27 cellular contexts compared by ENCODE assay signal in the genomic region with DNA sequence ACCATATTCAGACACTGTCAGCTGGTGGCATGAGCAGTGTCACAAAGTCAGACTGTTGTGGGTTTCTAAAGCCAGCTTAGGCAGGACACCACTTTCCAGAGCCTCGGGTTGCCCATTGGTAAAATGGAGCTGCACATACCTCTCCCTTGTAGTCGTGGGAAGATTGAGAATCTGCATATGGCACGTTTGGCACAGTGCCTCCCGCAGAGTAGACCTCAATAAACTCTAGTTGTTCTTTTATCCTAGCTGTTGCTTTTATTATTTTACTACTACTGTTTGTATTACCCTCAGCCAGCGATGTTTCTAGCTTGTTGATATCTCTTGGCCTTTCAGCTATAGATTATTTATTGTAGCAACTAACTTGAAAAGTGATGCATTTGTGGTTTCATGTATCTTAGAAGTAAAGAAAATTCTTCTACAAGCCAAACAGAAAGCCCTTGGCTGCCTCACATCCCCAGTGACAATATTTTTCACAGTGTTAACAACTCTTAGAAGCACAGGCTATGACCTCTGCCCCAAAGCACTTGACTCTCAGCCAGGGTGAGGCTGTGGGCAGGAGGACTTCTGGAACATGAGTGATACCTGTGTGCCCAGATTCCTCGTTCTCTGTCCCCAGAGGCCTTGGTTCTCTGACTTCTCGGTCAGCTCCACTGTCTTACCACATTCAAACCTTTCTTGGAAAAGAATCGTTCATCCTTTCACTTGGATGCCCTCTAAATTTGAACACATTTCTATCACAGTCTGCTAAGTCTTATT.
A peak's percentile ranks its signal among the peaks of the same experiment; 100 is the strongest.
DNase-seq lines count a peak whose midpoint lies in the region; ATAC-seq and TF ChIP-seq lines count a peak whose summit lies in the region.
"Had no signal": no experiment of that assay in that cellular context is flagged by ENCODE, and none has a peak within 500 bp of the region (broad histone marks: within the 10 kb centered on the region; RNA-seq: fewer than 3 reads in every experiment).

No MANE protein-coding gene starts in this region.

- H3K27me3 ChIP-seq in IMR-90 (ENCODE audit: control insufficient read depth, insufficient read depth, low read length) = no peaks in the 10 kb centered on the region
- H3K27me3 ChIP-seq: BE2C, MG63 had no signal

- H3K9me1 ChIP-seq in IMR-90 (ENCODE audit: insufficient read depth, low read length) = no peaks in the 10 kb centered on the region

- H3K27ac ChIP-seq in IMR-90 (ENCODE audit: insufficient read depth, low read length) = no peak overlapping the region

- POLR2A ChIA-PET in IMR-90 (lab: Charles Lee; ENCODE audit: unreplicated experiment) = no interaction called here

- no peaks in the 10 kb centered on the region for H3K9me3 Mint-ChIP-seq in chondrocyte (ENCODE audit: low read depth)
- peaks cover 6% of the 10 kb centered on the region for H3K9me3 Mint-ChIP-seq in stimulated activated effector memory CD8-positive, alpha-beta T cell treated with anti-CD3 and anti-CD28 coated beads, Interleukin-12 subunit alpha, Interleukin-12 subunit beta, amount 100 ng/mL, for 72 hours
- H3K9me3 Mint-ChIP-seq: GM23338, HFFc6 had no signal

- TF ChIP-seq CTCF in IMR-90 (conservative IDR thresholded peaks at IDR 0.05; ENCODE audit: low read depth, low read length) = no peak
- no peak for TF ChIP-seq CTCF in chondrocyte (IDR thresholded peaks at IDR 0.05)

- intact Hi-C loops in IMR-90 (cut with micrococcal nuclease) = no loop called here

- no peaks in the 10 kb centered on the region for H3K36me3 Mint-ChIP-seq in chondrocyte (ENCODE audit: low read depth)
- peaks cover 7% of the 10 kb centered on the region for H3K36me3 Mint-ChIP-seq in stimulated activated effector memory CD8-positive, alpha-beta T cell treated with anti-CD3 and anti-CD28 coated beads, Interleukin-12 subunit alpha, Interleukin-12 subunit beta, amount 100 ng/mL, for 72 hours

- H2BK20ac ChIP-seq in IMR-90 (ENCODE audit: low read depth, low read length) = no peak overlapping the region; the same call in 1 of the 2 replicates

- H2BK120ac ChIP-seq in IMR-90 (ENCODE audit: low read depth, low read length) = no peak overlapping the region

- H2BK15ac ChIP-seq in IMR-90 (ENCODE audit: low read depth, low read length) = no peak overlapping the region

- 67% methylated on average over 2 of the region's 8 CpGs; no CpG with 5 or more reads in 1 of the 2 experiments for WGBS in IMR-90 (ENCODE audit: extremely low coverage in 2 of 2, insufficient read length in 1 of 2), 2 experiments

- H4K8ac ChIP-seq in IMR-90 (ENCODE audit: low read depth in 2 of 2, low read length in 2 of 2) = no peak overlapping the region

- no peaks in the 10 kb centered on the region for H3K9me3 ChIP-seq in IMR-90 (ENCODE audit: control insufficient read depth, insufficient read depth, low read length)
- H3K9me3 ChIP-seq: BE2C, HAP-1, MG63, SK-N-SH had no signal

- H4K20me1 ChIP-seq in IMR-90 (ENCODE audit: insufficient read depth, low read length) = 0 out of 2 replicates have a peak, but pooled peaks cover 4% of the 10 kb centered on the region

- H2AK9ac ChIP-seq in IMR-90 (replicated peaks; ENCODE audit: low read depth, low read length, poor library complexity) = no peak overlapping the region

- H3K18ac ChIP-seq in IMR-90 (ENCODE audit: low read depth, low read length) = no peak overlapping the region

- no peak for TF ChIP-seq POLR2A in IMR-90 (IDR thresholded peaks at IDR 0.05; ENCODE audit: low read depth, low read length)

- no peak overlapping the region for H3K9ac ChIP-seq in IMR-90 (ENCODE audit: low read depth, low read length)
- H3K9ac ChIP-seq: SK-N-SH had no signal

- H3K27ac Mint-ChIP-seq in chondrocyte (ENCODE audit: unreplicated experiment) = no peak overlapping the region
- no peak overlapping the region for H3K27ac Mint-ChIP-seq in stimulated activated effector memory CD8-positive, alpha-beta T cell treated with anti-CD3 and anti-CD28 coated beads, Interleukin-12 subunit alpha, Interleukin-12 subunit beta, amount 100 ng/mL, for 72 hours
- H3K27ac Mint-ChIP-seq: GM23338, HFFc6 had no signal

- no peak overlapping the region for H2AFZ ChIP-seq in IMR-90 (replicated peaks; ENCODE audit: low read length, poor library complexity)
- H2AFZ ChIP-seq: GM23338 had no signal

- dilution Hi-C loops in IMR-90 (cut with HindIII; ENCODE audit: low sequenced_read_pairs, unreplicated experiment) = no loop called here

- H3K27me3 Mint-ChIP-seq in chondrocyte (ENCODE audit: low read depth) = no peaks in the 10 kb centered on the region

- no peak overlapping the region for H4K5ac ChIP-seq in IMR-90 (ENCODE audit: low read depth, low read length)

- H2AK5ac ChIP-seq in IMR-90 (ENCODE audit: low read depth, low read length) = no peak overlapping the region

- no peak overlapping the region for H3K23ac ChIP-seq in IMR-90 (ENCODE audit: low read depth, low read length)

- CTCF ChIA-PET in IMR-90 (lab: Yijun Ruan, JAX) = no interaction called here

- no peak overlapping the region for H3K4me3 ChIP-seq in IMR-90 (ENCODE audit: insufficient read depth, low read depth, low read length)
- H3K4me3 ChIP-seq: GM12878, GM23338, HAP-1, MG63 had no signal

- ATAC-seq in IMR-90 (ENCODE audit: low read depth) (peak; percentile 11; the same call in 1 of the 2 replicates), left lobe of liver (peak; percentile 94), HG03045 (IDR thresholded peaks at IDR 0.05; ENCODE audit: unreplicated experiment) (no peak)
- ATAC-seq in stimulated activated effector memory CD8-positive, alpha-beta T cell treated with anti-CD3 and anti-CD28 coated beads, Interleukin-12 subunit alpha, Interleukin-12 subunit beta, amount 100 ng/mL, for 72 hours = no peak
- ATAC-seq: GM12878, GM23338, Panc1 had no signal

- no peak overlapping the region for H4K91ac ChIP-seq in IMR-90 (ENCODE audit: insufficient read depth, low read depth, low read length)

- no peaks in the 10 kb centered on the region for H3K4me1 ChIP-seq in IMR-90 (ENCODE audit: control insufficient read depth, insufficient read depth, low read length)
- H3K4me1 ChIP-seq: BE2C, HAP-1 had no signal

- no peak overlapping the region for H3K56ac ChIP-seq in IMR-90 (ENCODE audit: extremely low read depth, insufficient read depth, low read length)

- in situ Hi-C loops in IMR-90 (cut with MboI; ENCODE audit: low sequenced_read_pairs) = no loop called here

- H2BK5ac ChIP-seq in IMR-90 (ENCODE audit: low read depth, low read length, poor library complexity, severe bottlenecking) = no peak overlapping the region

- no peaks in the 10 kb centered on the region for H3K36me3 ChIP-seq in IMR-90 (ENCODE audit: control insufficient read depth, insufficient read depth, low read length)
- H3K36me3 ChIP-seq: BE2C, HAP-1, MG63 had no signal

- H3K79me1 ChIP-seq in IMR-90 (ENCODE audit: low read depth in 1 of 2, low read length in 2 of 2) = peaks cover 0 to 10% of the 10 kb centered on the region in 2 experiments; a peak in 1 of 4 replicates

- H3K4ac ChIP-seq in IMR-90 (ENCODE audit: low read depth, low read length) = no peak overlapping the region

- H3K14ac ChIP-seq in IMR-90 (replicated peaks; ENCODE audit: low read depth, low read length) = no peak overlapping the region

- no peak overlapping the region for H3K4me3 Mint-ChIP-seq in chondrocyte (ENCODE audit: unreplicated experiment)
- H3K4me3 Mint-ChIP-seq in stimulated activated effector memory CD8-positive, alpha-beta T cell treated with anti-CD3 and anti-CD28 coated beads, Interleukin-12 subunit alpha, Interleukin-12 subunit beta, amount 100 ng/mL, for 72 hours = no peak overlapping the region
- H3K4me3 Mint-ChIP-seq: GM23338, HFFc6 had no signal

- TF ChIP-seq RAD21 in IMR-90 (IDR thresholded peaks at IDR 0.05; ENCODE audit: low read length) = no peak

- H3K4me2 ChIP-seq in IMR-90 (ENCODE audit: low read depth, low read length) = no peak overlapping the region
- H3K4me2 ChIP-seq: GM23338, SK-N-SH had no signal

- peak; percentile 25 for DNase-seq in NCI-H1694 treated with DMSO at 0.1 percent for 48 hours (lab: John Stamatoyannopoulos, UW)
- no peak for DNase-seq in NCI-H1694 (lab: John Stamatoyannopoulos, UW)
- DNase-seq in IMR-90 = no peak
- DNase-seq in left lobe of liver (ENCODE audit: low spot score) = peak; percentile 78
- peak; percentile 17 for DNase-seq in renal cortical epithelial cell (ENCODE audit: low read depth)
- DNase-seq in chondrocyte (ENCODE audit: low spot score) = no peak
- no peak for DNase-seq in stimulated activated effector memory CD8-positive, alpha-beta T cell treated with anti-CD3 and anti-CD28 coated beads, Interleukin-12 subunit alpha, Interleukin-12 subunit beta, amount 100 ng/mL, for 72 hours (ENCODE audit: low spot score in 2 of 2)
- DNase-seq: 8988T, ACHN, BE2C, DMS79, EL, GDM1, HFFc6, KG1, MG63, NCI-H1105 treated with DMSO at 0.1 percent for 48 hours, NCI-H146, NCI-H2081, NCI-H2227 treated with DMSO at 0.1 percent for 48 hours, NCI-H526 treated with DMSO at 0.1 percent for 48 hours, SK-N-SH had no signal

- no peaks in the 10 kb centered on the region for H3K4me1 Mint-ChIP-seq in chondrocyte (ENCODE audit: low read depth)
- peaks cover 24% of the 10 kb centered on the region for H3K4me1 Mint-ChIP-seq in stimulated activated effector memory CD8-positive, alpha-beta T cell treated with anti-CD3 and anti-CD28 coated beads, Interleukin-12 subunit alpha, Interleukin-12 subunit beta, amount 100 ng/mL, for 72 hours

- no TSS peak for BruUV-seq in IMR-90 (replicated peaks; lab: Mats Ljungman, UMichigan)

TF ChIP-seq in IMR-90, 13 proteins besides CTCF, POLR2A, EP300 and RAD21:
- TF ChIP-seq CHD1 (IDR thresholded peaks at IDR 0.05; ENCODE audit: low read depth, low read length) (no peak), FOS (IDR thresholded peaks at IDR 0.05; ENCODE audit: low read depth, low read length) (no peak), MXI1 (IDR thresholded peaks at IDR 0.05; ENCODE audit: borderline replicate concordance, low read depth, low read length) (no peak), SMC3 (IDR thresholded peaks at IDR 0.05; ENCODE audit: low read depth, low read length) (no peak), NFE2L2 (IDR thresholded peaks at IDR 0.05; ENCODE audit: low read depth, low read length) (no peak), CEBPB (IDR thresholded peaks at IDR 0.05; ENCODE audit: low read depth, low read length) (no peak), USF2 (IDR thresholded peaks at IDR 0.05; ENCODE audit: low read depth, low read length) (no peak), MAFK (IDR thresholded peaks at IDR 0.05; ENCODE audit: low read depth, low read length) (no peak)
TF ChIP-seq in IMR-90: peak in this region for 0.

Comparison
In these comparisons a context has a peak if more than half of its experiments do, and no peak if none do; other contexts are left out.
1. DNase-seq: peak in NCI-H1694 treated with DMSO at 0.1 percent for 48 hours (single experiment), left lobe of liver (single experiment) and renal cortical epithelial cell (single experiment); none in NCI-H1694 (single experiment), IMR-90 (single experiment), chondrocyte (single experiment) and stimulated activated effector memory CD8-positive, alpha-beta T cell treated with anti-CD3 and anti-CD28 coated beads, Interleukin-12 subunit alpha, Interleukin-12 subunit beta, amount 100 ng/mL, for 72 hours (0 of 2).
2. ATAC-seq: peak in IMR-90 (single experiment) and left lobe of liver (single experiment); none in HG03045 (single experiment) and stimulated activated effector memory CD8-positive, alpha-beta T cell treated with anti-CD3 and anti-CD28 coated beads, Interleukin-12 subunit alpha, Interleukin-12 subunit beta, amount 100 ng/mL, for 72 hours (single experiment).